3 cellular contexts compared by ENCODE assay signal in the genomic region with DNA sequence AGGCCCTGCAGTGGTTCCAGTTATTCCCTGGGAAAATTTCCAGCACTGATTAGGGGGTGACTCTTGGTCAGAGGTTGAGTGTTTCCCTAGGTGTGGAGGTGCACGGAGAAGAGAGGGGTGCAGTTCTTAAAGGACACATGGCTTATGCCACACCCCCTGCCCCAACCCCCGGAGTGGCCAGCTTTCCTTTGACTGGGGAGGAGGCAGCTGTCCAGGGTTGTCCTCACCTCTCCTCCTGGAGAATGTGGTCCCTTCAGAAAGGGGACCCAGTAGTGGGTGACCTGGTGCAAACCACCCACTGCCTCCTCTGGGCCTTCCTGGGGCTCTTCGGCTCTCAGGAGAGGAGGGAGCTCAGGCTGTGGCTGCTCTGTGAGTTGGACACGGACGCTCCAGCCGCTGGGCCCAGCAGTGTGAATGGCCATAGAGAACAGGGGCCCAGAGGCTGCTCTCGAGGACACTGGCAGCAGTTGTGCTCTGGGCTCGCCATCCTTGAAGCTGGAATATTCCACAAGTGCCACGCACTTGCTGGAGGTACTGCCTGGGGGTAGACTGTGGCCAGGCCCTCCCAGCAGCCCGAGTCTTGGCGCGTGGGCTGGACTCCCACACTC.
TF ChIP-seq lines count a peak whose summit lies in the region.

No MANE protein-coding gene starts in this region.

TF ChIP-seq in SK-N-SH, 30 proteins besides CTCF, POLR2A, EP300 and RAD21:
- TF ChIP-seq, protein P1, sequence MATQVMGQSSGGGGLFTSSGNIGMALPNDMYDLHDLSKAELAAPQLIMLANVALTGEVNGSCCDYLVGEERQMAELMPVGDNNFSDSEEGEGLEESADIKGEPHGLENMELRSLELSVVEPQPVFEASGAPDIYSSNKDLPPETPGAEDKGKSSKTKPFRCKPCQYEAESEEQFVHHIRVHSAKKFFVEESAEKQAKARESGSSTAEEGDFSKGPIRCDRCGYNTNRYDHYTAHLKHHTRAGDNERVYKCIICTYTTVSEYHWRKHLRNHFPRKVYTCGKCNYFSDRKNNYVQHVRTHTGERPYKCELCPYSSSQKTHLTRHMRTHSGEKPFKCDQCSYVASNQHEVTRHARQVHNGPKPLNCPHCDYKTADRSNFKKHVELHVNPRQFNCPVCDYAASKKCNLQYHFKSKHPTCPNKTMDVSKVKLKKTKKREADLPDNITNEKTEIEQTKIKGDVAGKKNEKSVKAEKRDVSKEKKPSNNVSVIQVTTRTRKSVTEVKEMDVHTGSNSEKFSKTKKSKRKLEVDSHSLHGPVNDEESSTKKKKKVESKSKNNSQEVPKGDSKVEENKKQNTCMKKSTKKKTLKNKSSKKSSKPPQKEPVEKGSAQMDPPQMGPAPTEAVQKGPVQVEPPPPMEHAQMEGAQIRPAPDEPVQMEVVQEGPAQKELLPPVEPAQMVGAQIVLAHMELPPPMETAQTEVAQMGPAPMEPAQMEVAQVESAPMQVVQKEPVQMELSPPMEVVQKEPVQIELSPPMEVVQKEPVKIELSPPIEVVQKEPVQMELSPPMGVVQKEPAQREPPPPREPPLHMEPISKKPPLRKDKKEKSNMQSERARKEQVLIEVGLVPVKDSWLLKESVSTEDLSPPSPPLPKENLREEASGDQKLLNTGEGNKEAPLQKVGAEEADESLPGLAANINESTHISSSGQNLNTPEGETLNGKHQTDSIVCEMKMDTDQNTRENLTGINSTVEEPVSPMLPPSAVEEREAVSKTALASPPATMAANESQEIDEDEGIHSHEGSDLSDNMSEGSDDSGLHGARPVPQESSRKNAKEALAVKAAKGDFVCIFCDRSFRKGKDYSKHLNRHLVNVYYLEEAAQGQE (IDR thresholded peaks at IDR 0.05; ENCODE audit: low read depth, low read length) = no peak
- TF ChIP-seq EZH2phosphoT487 (IDR thresholded peaks at IDR 0.05; ENCODE audit: borderline replicate concordance, low read depth) (no peak), IRF3 (IDR thresholded peaks at IDR 0.05; ENCODE audit: low read depth, low read length) (no peak), POLR2AphosphoS5 (IDR thresholded peaks at IDR 0.05; ENCODE audit: low read depth, low read length) (no peak)
- TF ChIP-seq, protein P2, sequence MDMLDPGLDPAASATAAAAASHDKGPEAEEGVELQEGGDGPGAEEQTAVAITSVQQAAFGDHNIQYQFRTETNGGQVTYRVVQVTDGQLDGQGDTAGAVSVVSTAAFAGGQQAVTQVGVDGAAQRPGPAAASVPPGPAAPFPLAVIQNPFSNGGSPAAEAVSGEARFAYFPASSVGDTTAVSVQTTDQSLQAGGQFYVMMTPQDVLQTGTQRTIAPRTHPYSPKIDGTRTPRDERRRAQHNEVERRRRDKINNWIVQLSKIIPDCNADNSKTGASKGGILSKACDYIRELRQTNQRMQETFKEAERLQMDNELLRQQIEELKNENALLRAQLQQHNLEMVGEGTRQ (IDR thresholded peaks at IDR 0.05; ENCODE audit: borderline replicate concordance, low read depth, low read length) = no peak

TF ChIP-seq in SK-N-SH treated with all-trans-retinoic acid at 6 μM for 48 hours, 23 proteins besides CTCF, POLR2A, EP300 and RAD21:
- TF ChIP-seq ZNF565 (CRISPR knock-in tag; conservative IDR thresholded peaks at IDR 0.05; ENCODE audit: low read depth) (no peak), TSHZ2 (CRISPR knock-in tag; IDR thresholded peaks at IDR 0.05) (no peak), ZNF70 (CRISPR knock-in tag; IDR thresholded peaks at IDR 0.05) (no peak), ZFP30 (CRISPR knock-in tag; IDR thresholded peaks at IDR 0.05) (no peak), POU6F1 (CRISPR knock-in tag; IDR thresholded peaks at IDR 0.05; ENCODE audit: borderline replicate concordance, low read depth) (no peak), RARB (CRISPR knock-in tag; IDR thresholded peaks at IDR 0.05) (no peak), CSDC2 (CRISPR knock-in tag; IDR thresholded peaks at IDR 0.05) (no peak), PATZ1 (CRISPR knock-in tag; IDR thresholded peaks at IDR 0.05; ENCODE audit: borderline replicate concordance) (no peak), SNAI2 (CRISPR knock-in tag; IDR thresholded peaks at IDR 0.05) (no peak), PPARA (CRISPR knock-in tag; IDR thresholded peaks at IDR 0.05; ENCODE audit: borderline replicate concordance) (no peak)
TF ChIP-seq in SK-N-SH treated with all-trans-retinoic acid at 6 μM for 48 hours: peak in this region for 0.

TF ChIP-seq in H1, 55 proteins besides CTCF, POLR2A, EP300 and RAD21:
- no peak for TF ChIP-seq CBX8 (IDR thresholded peaks at IDR 0.05; ENCODE audit: borderline replicate concordance, low read depth, low read length)
- no peak for TF ChIP-seq EGR1 (IDR thresholded peaks at IDR 0.05; ENCODE audit: borderline replicate concordance, low read depth, low read length)
- TF ChIP-seq POU5F1 (IDR thresholded peaks at IDR 0.05; ENCODE audit: low read depth, low read length) = no peak
- no peak for TF ChIP-seq RFX5 (IDR thresholded peaks at IDR 0.05; ENCODE audit: borderline replicate concordance, low read depth, low read length)
- no peak for TF ChIP-seq SP2 (IDR thresholded peaks at IDR 0.05; ENCODE audit: low read length)
- TF ChIP-seq MAX (IDR thresholded peaks at IDR 0.05) = no peak
- TF ChIP-seq, protein P2 (IDR thresholded peaks at IDR 0.05; ENCODE audit: low read length) = no peak
- TF ChIP-seq GABPA (IDR thresholded peaks at IDR 0.05; ENCODE audit: borderline replicate concordance, insufficient read depth, low read length) = no peak
